9 cellular contexts compared by ENCODE assay signal in the genomic region with DNA sequence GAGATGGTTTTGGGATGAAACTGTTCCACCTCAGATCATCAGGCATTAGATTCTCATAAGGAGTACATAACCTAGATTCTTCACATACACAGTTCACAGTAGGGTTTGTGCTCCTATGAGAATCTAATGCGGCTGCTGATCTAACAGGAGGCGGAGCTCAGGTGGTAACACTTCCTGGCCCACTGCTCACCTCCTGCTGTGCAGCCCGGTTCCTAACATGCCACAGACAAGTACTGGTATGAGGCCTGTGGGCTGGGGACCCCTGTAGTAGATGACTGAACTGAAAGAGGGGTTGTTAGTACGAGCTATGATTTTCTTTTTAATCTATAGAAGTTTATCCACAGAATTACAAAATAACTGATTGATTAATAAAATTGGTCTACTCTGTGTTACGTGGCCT.
"Had no signal": no experiment of that assay in that cellular context is flagged by ENCODE, and none has a peak within 500 bp of the region (broad histone marks: within the 10 kb centered on the region; RNA-seq: fewer than 3 reads in every experiment).

No MANE protein-coding gene starts in this region.

- H3K4me1 ChIP-seq: HAP-1 had no signal

- H3K27ac ChIP-seq: GM23248 had no signal

- ATAC-seq: GM23338, HCT116 had no signal

- H3K36me3 ChIP-seq: HAP-1 had no signal

- H3K4me3 ChIP-seq: GM23248, GM23338, HAP-1 had no signal

- H3K9me3 Mint-ChIP-seq: HFFc6 had no signal

- DNase-seq: GM23248, GOT3, H7, H9, HCEC 1CT, HFFc6 had no signal

- H3K4me3 Mint-ChIP-seq: GM23338, H9, HFFc6 had no signal

- H3K27ac Mint-ChIP-seq: GM23338, H9, HFFc6 had no signal

- H3K4me1 Mint-ChIP-seq: GM23338, H9 had no signal

- H3K9me3 ChIP-seq: HAP-1 had no signal
